Comparison of ENCODE assay signal across 13 cellular contexts in genomic region chr11:124195419-124195734, GRCh38. TPM values are rescaled to one million over a fixed set of nuclear protein-coding genes. Genes with fewer than 3 reads are reported as not detected.
"Had no signal": no experiment of that assay in that cellular context is flagged by ENCODE, and none has a peak within 500 bp of the region (broad histone marks: within the 10 kb centered on the region; RNA-seq: fewer than 3 reads in every experiment).

No MANE protein-coding gene starts in this region.

- H3K4me1 Mint-ChIP-seq: activated CD4-positive, alpha-beta T cell treated with anti-CD3 and anti-CD28 coated beads for 36 hours; activated naive CD8-positive, alpha-beta T cell treated with anti-CD3 and anti-CD28 coated beads, Interleukin-2, amount 10 ng/mL, durations not matched to agents 7 days and 5 days had no signal

- H3K27me3 ChIP-seq: adrenal gland had no signal

- H3K36me3 ChIP-seq: adrenal gland, WERI-Rb-1 had no signal

- H3K9me3 Mint-ChIP-seq: activated CD8-positive, alpha-beta T cell treated with anti-CD3 and anti-CD28 coated beads for 36 hours; activated naive CD8-positive, alpha-beta T cell treated with anti-CD3 and anti-CD28 coated beads, Interleukin-2, amount 10 ng/mL, durations not matched to agents 7 days and 5 days; activated T-cell treated with anti-CD3 and anti-CD28 coated beads, Interleukin-2, amount 50 U/mL, for 72 hours; activated T-helper 2 cell treated with anti-CD3 and anti-CD28 coated beads, Interferon-gamma antibody, Interleukin-2, Interleukin-4, amounts not matched to agents 10 μg/mL and 5 μg/mL and 100 μg/mL, durations not matched to agents 14 hours and 24 hours and 36 hours had no signal

- H3K4me1 ChIP-seq: adrenal gland had no signal

- H3K9me3 ChIP-seq: adrenal gland had no signal

- H3K36me3 Mint-ChIP-seq: activated naive CD8-positive, alpha-beta T cell treated with anti-CD3 and anti-CD28 coated beads, Interleukin-2, amount 10 ng/mL, durations not matched to agents 7 days and 5 days had no signal

- H3K27ac Mint-ChIP-seq: activated CD4-positive, alpha-beta T cell treated with anti-CD3 and anti-CD28 coated beads for 36 hours; activated CD8-positive, alpha-beta T cell treated with anti-CD3 and anti-CD28 coated beads for 36 hours; activated naive CD8-positive, alpha-beta T cell treated with anti-CD3 and anti-CD28 coated beads, Interleukin-2, amount 10 ng/mL, durations not matched to agents 7 days and 5 days; activated T-cell treated with anti-CD3 and anti-CD28 coated beads, Interleukin-2, amount 50 U/mL, for 72 hours; activated T-helper 2 cell treated with anti-CD3 and anti-CD28 coated beads, Interferon-gamma antibody, Interleukin-2, Interleukin-4, amounts not matched to agents 10 μg/mL and 5 μg/mL and 100 μg/mL, durations not matched to agents 14 hours and 24 hours and 36 hours had no signal

- H3K4me3 Mint-ChIP-seq: activated CD4-positive, alpha-beta T cell treated with anti-CD3 and anti-CD28 coated beads for 36 hours; activated CD8-positive, alpha-beta T cell treated with anti-CD3 and anti-CD28 coated beads for 36 hours; activated naive CD8-positive, alpha-beta T cell treated with anti-CD3 and anti-CD28 coated beads, Interleukin-2, amount 10 ng/mL, durations not matched to agents 7 days and 5 days; activated T-cell treated with anti-CD3 and anti-CD28 coated beads, Interleukin-2, amount 50 U/mL, for 72 hours had no signal

- DNase-seq: activated CD8-positive, alpha-beta memory T cell treated with anti-CD3 and anti-CD28 coated beads, Interleukin-2, amount 50 U/mL, for 4 hours; activated naive CD8-positive, alpha-beta T cell treated with anti-CD3 and anti-CD28 coated beads, Interleukin-2, amount 10 ng/mL, durations not matched to agents 7 days and 5 days; anterior cingulate cortex; SIG-M5 had no signal

- H3K27ac ChIP-seq: adrenal gland, WERI-Rb-1 had no signal

- H3K4me3 ChIP-seq: adrenal gland had no signal

RNA-seq across cellular contexts. Expression of gene OR10D3, which starts 12.2 kb away (rescaled TPM):
- total RNA-seq: activated CD4-positive, alpha-beta T cell treated with anti-CD3 and anti-CD28 coated beads for 36 hours; activated CD8-positive, alpha-beta T cell treated with anti-CD3 and anti-CD28 coated beads for 36 hours; activated naive CD8-positive, alpha-beta T cell treated with anti-CD3 and anti-CD28 coated beads, Interleukin-2, amount 10 ng/mL, durations not matched to agents 7 days and 5 days; activated T-cell treated with anti-CD3 and anti-CD28 coated beads, Interleukin-2, amount 50 U/mL, for 72 hours; activated T-helper 2 cell treated with anti-CD3 and anti-CD28 coated beads, Interferon-gamma antibody, Interleukin-2, Interleukin-4, amounts not matched to agents 10 μg/mL and 5 μg/mL and 100 μg/mL, durations not matched to agents 14 hours and 24 hours and 36 hours; adrenal gland; cardiac septum; cerebellum; T-helper 2 cell treated with Interferon-gamma antibody and Interleukin-4, amounts not matched to agents 100 ng/mL and 5 ng/mL, for 36 hours had no signal
- polyA plus RNA-seq: adrenal gland had no signal

RNA-seq across cellular contexts. Expression of gene OR8G1, which starts 45.5 kb away (rescaled TPM):
- total RNA-seq: activated CD4-positive, alpha-beta T cell treated with anti-CD3 and anti-CD28 coated beads for 36 hours; activated CD8-positive, alpha-beta T cell treated with anti-CD3 and anti-CD28 coated beads for 36 hours; activated naive CD8-positive, alpha-beta T cell treated with anti-CD3 and anti-CD28 coated beads, Interleukin-2, amount 10 ng/mL, durations not matched to agents 7 days and 5 days; activated T-cell treated with anti-CD3 and anti-CD28 coated beads, Interleukin-2, amount 50 U/mL, for 72 hours; activated T-helper 2 cell treated with anti-CD3 and anti-CD28 coated beads, Interferon-gamma antibody, Interleukin-2, Interleukin-4, amounts not matched to agents 10 μg/mL and 5 μg/mL and 100 μg/mL, durations not matched to agents 14 hours and 24 hours and 36 hours; adrenal gland; cardiac septum; cerebellum; T-helper 2 cell treated with Interferon-gamma antibody and Interleukin-4, amounts not matched to agents 100 ng/mL and 5 ng/mL, for 36 hours had no signal
- polyA plus RNA-seq: adrenal gland had no signal
